Comparison of ENCODE assay signal across 8 cellular contexts in genomic region chr2:128090909-128091690, GRCh38. TPM values are rescaled to one million over a fixed set of nuclear protein-coding genes. Genes with fewer than 3 reads are reported as not detected.
DNase-seq lines count a peak whose midpoint lies in the region; ATAC-seq, FAIRE-seq and TF ChIP-seq lines count a peak whose summit lies in the region.

Gene UGGT1 (plus strand): TSS chr2:128091200. CDS start chr2:128091358, 158 bp downstream.

- in situ Hi-C loops in HepG2 (cut with HindIII; ENCODE audit: extremely low pct_ligation_motif_present, low pct_unique_long_range_greater_than_20kb) = no loop called here

- peaks cover 3 to 13% of the 10 kb centered on the region in 2 experiments; a peak in 4 of 5 replicates for H3K36me3 ChIP-seq in HepG2 (replicated peaks in 1 of 2; ENCODE audit: control insufficient read depth in 1 of 2, insufficient read depth in 2 of 2, low read length in 2 of 2)

- TF ChIP-seq POLR2A in HepG2 (IDR thresholded peaks at IDR 0.05; ENCODE audit: insufficient read depth in 1 of 2, low read depth in 2 of 2, low read length in 2 of 2) = peak; percentile 87 to 94

- POLR2A ChIA-PET in HepG2 (lab: Yijun Ruan, JAX) = interaction anchor here (0.7 to 2.0 kb wide), 19 partner anchors 10 to 564 kb away, joined by 3 to 13 read pairs (median 4); partner anchors contain the start of gene SAP130

- peak; percentile 96 for FAIRE-seq in HepG2 (lab: Jason Lieb, UNC)

- under 1% methylated on average over 34 of the region's 59 CpGs for WGBS in HepG2 (ENCODE audit: low lambda C conversion rate)

- H3K27ac ChIP-seq in C4-2B (peak within 1 kb of the TSS; percentile 92), HepG2 (ENCODE audit: extremely low read length, insufficient read depth, low read length) (peak within 1 kb of the TSS; percentile 78)

- no peak for TF ChIP-seq CTCF in C4-2B (conservative IDR thresholded peaks at IDR 0.05)
- TF ChIP-seq CTCF in HepG2 (CRISPR knock-in tag; IDR thresholded peaks at IDR 0.05) = peak; percentile 48

- H2AFZ ChIP-seq in HepG2 (ENCODE audit: low read length) = peak within 1 kb of the TSS; percentile 73

- H3K79me2 ChIP-seq in HepG2 (ENCODE audit: insufficient read depth, low read length) = peaks cover 48% of the 10 kb centered on the region

- H3K9ac ChIP-seq in HepG2 (ENCODE audit: insufficient read depth, low read depth, low read length) = peak within 1 kb of the TSS; percentile 92

- CTCF ChIA-PET in HepG2 (lab: Yijun Ruan, JAX; ENCODE audit: low intra/inter-chr PET ratio, low total read pairs) = no interaction called here

- no peaks in the 10 kb centered on the region for H4K20me1 ChIP-seq in HepG2 (ENCODE audit: insufficient read depth, low read length)

- peak within 1 kb of the TSS; percentile 92 to 96 (median 93) for H3K4me3 ChIP-seq in HepG2 (replicated peaks in 1 of 3; ENCODE audit: insufficient read depth in 1 of 3, low read depth in 2 of 3, low read length in 3 of 3)

- peaks cover 53% of the 10 kb centered on the region for H3K4me1 ChIP-seq in HepG2 (ENCODE audit: insufficient read depth, low read length)

- peak; percentile 96 for DNase-seq in NCI-H774 (lab: John Stamatoyannopoulos, UW)
- peak; percentile 90 to 91 for DNase-seq in activated CD4-positive, alpha-beta T cell treated with anti-CD3 and anti-CD28 coated beads, Interleukin-2, amount 50 U/mL, for 4 hours
- peak; percentile 94 to 99 for DNase-seq in dermis microvascular lymphatic vessel endothelial cell (ENCODE audit: low read depth in 2 of 2)
- peak; percentile 97 for DNase-seq in HepG2 (ENCODE audit: low spot score)
- peak; percentile 89 for DNase-seq in stimulated activated CD4-positive, alpha-beta T cell treated with anti-CD3 and anti-CD28 coated beads, Interleukin-4, amount 100 ng/mL, for 1 hour

- no peaks in the 10 kb centered on the region for H3K9me3 ChIP-seq in HepG2 (ENCODE audit: low read length)

- TF ChIP-seq EP300 in HepG2 (IDR thresholded peaks at IDR 0.05; ENCODE audit: low read depth in 2 of 2, low read length in 2 of 2) = peak; percentile 66 to 74; a peak in 3 of 4 replicates
- TF ChIP-seq EP300 in HepG2 (CRISPR knock-in tag; IDR thresholded peaks at IDR 0.05; ENCODE audit: borderline replicate concordance) = peak; percentile 15; the same call in 1 of the 2 replicates

- no TSS peak for BruUV-seq in HepG2 (replicated peaks; lab: Mats Ljungman, UMichigan)

- H3K4me2 ChIP-seq in HepG2 (ENCODE audit: low read depth, low read length) = peak within 1 kb of the TSS; percentile 89

- intact Hi-C loops in HepG2 (cut with micrococcal nuclease; ENCODE audit: unreplicated experiment) = loop anchor here (1.0 to 5.0 kb wide), 3 partner anchors 64 to 141 kb away; no protein-coding TSS in a partner anchor

- no peak; the same call in 1 of the 2 replicates for TF ChIP-seq RAD21 in HepG2 (CRISPR knock-in tag; IDR thresholded peaks at IDR 0.05)

- no peaks in the 10 kb centered on the region; a peak in 1 of 5 replicates for H3K27me3 ChIP-seq in HepG2 (ENCODE audit: control insufficient read depth in 1 of 2, insufficient read depth in 2 of 2, low read length in 2 of 2)

- peak; percentile 94 for ATAC-seq in GM19395 (IDR thresholded peaks at IDR 0.05; ENCODE audit: unreplicated experiment)
- ATAC-seq in HG03565 (IDR thresholded peaks at IDR 0.05; ENCODE audit: unreplicated experiment) = peak; percentile 96
- peak; percentile 99 for ATAC-seq in HepG2

TF ChIP-seq in HepG2, 621 proteins besides CTCF, POLR2A, EP300 and RAD21 (continues in another document):
- TF ChIP-seq ZNF713 (CRISPR knock-in tag; IDR thresholded peaks at IDR 0.05) = peak; percentile 64; the same call in 1 of the 2 replicates
- 0 out of 2 replicates have a peak, but pooled peaks have one; percentile 11 for TF ChIP-seq BHLHE40 (IDR thresholded peaks at IDR 0.05; ENCODE audit: low read length)
- TF ChIP-seq ZNF629 (CRISPR knock-in tag; conservative IDR thresholded peaks at IDR 0.05) = no peak
- TF ChIP-seq PATZ1 (CRISPR knock-in tag; IDR thresholded peaks at IDR 0.05) = peak; percentile 95
- no peak for TF ChIP-seq NONO (IDR thresholded peaks at IDR 0.05)
- peak; percentile 97 for TF ChIP-seq NONO (CRISPR knock-in tag; conservative IDR thresholded peaks at IDR 0.05)
- TF ChIP-seq ZNF331 (CRISPR knock-in tag; IDR thresholded peaks at IDR 0.05) = peak; percentile 90
- peak; percentile 63; the same call in 1 of the 2 replicates for TF ChIP-seq KLF12 (CRISPR knock-in tag; IDR thresholded peaks at IDR 0.05; ENCODE audit: borderline replicate concordance)
- TF ChIP-seq MEIS1 (CRISPR knock-in tag; IDR thresholded peaks at IDR 0.05; ENCODE audit: borderline replicate concordance) = peak; percentile 91; the same call in 1 of the 2 replicates
- peak; percentile 96 for TF ChIP-seq RBM39 (IDR thresholded peaks at IDR 0.05; ENCODE audit: low read depth, low read length, poor library complexity, severe bottlenecking)
- peak; percentile 97 for TF ChIP-seq JARID2 (CRISPR knock-in tag; IDR thresholded peaks at IDR 0.05; ENCODE audit: insufficient replicate concordance)
- peak; percentile 88; the same call in 1 of the 2 replicates for TF ChIP-seq PHF21A (CRISPR knock-in tag; IDR thresholded peaks at IDR 0.05)

RNA-seq across cellular contexts. Expression of gene UGGT1, which starts in this region (rescaled TPM):
- total RNA-seq in dermis microvascular lymphatic vessel endothelial cell (44.5 and 46.6 TPM in 2 replicates), HepG2 (2016; rRNA removed; fragmentation: Illumina TruSeq; extraction: Trizol) (56.4 and 83.2 TPM in 2 replicates)
- total RNA-seq in HepG2 (2016; cell fraction: cytosol; rRNA removed; fragmentation: Illumina TruSeq; extraction: Trizol; ENCODE audit: low read depth) = 10.2 and 10.6 TPM in 2 replicates
- total RNA-seq in HepG2 (2016; cell fraction: insoluble cytoplasmic fraction; rRNA removed; fragmentation: Illumina TruSeq; extraction: Trizol) = 53.9 and 81.0 TPM in 2 replicates
- total RNA-seq in HepG2 (2016; cell fraction: membrane; rRNA removed; fragmentation: Illumina TruSeq; extraction: Trizol) = 15.1 and 16.2 TPM in 2 replicates
- 99.0 and 108 TPM in 2 replicates for total RNA-seq in HepG2 (2016; cell fraction: nucleus; rRNA removed; fragmentation: Illumina TruSeq; extraction: Trizol)
- polyA plus RNA-seq in HepG2 (2011; rRNA removed) = 26.7 and 35.8 TPM in 2 replicates
- polyA plus RNA-seq in HepG2 (2011; cell fraction: cytosol; rRNA removed) = 23.2 and 25.7 TPM in 2 replicates
- 23.0 and 23.4 TPM in 2 replicates for polyA plus RNA-seq in HepG2 (2011; cell fraction: nucleus; rRNA removed)
- polyA plus RNA-seq in HepG2 (2012) = 32.1 and 43.1 TPM in 2 replicates
- polyA plus RNA-seq in HepG2 (2016; cell fraction: cytosol; fragmentation: Illumina TruSeq; extraction: Trizol; ENCODE audit: low read depth) = 2.6 and 3.3 TPM in 2 replicates
- polyA plus RNA-seq in HepG2 (2016; cell fraction: insoluble cytoplasmic fraction; fragmentation: Illumina TruSeq; extraction: Trizol; ENCODE audit: low read depth) = 25.9 and 30.7 TPM in 2 replicates
- 4.8 and 6.9 TPM in 2 replicates for polyA plus RNA-seq in HepG2 (2016; cell fraction: membrane; fragmentation: Illumina TruSeq; extraction: Trizol; ENCODE audit: low read depth)
- 80.4 and 80.6 TPM in 2 replicates for polyA plus RNA-seq in HepG2 (2016; cell fraction: nucleus; fragmentation: Illumina TruSeq; extraction: Trizol; ENCODE audit: insufficient read depth, low read depth)
- 24.8 and 73.9 TPM in 2 replicates for polyA minus RNA-seq in HepG2 (2011; rRNA and poly(A)+ RNA removed; ENCODE audit: low replicate concordance)
- polyA minus RNA-seq in HepG2 (2011; cell fraction: cytosol; rRNA and poly(A)+ RNA removed) = 59.4 and 63.1 TPM in 2 replicates
- polyA minus RNA-seq in HepG2 (2011; cell fraction: nucleus; rRNA and poly(A)+ RNA removed) = 73.8 and 83.4 TPM in 2 replicates

Comparison
In these comparisons a context has a peak if more than half of its experiments do, and no peak if none do; other contexts are left out.
1. Peak in every context shown above with its lines: DNase-seq, ATAC-seq, H3K4me3 ChIP-seq and H3K27ac ChIP-seq.